Comparison of ENCODE assay signal across 10 cellular contexts in genomic region chrX:39759526-39760224, GRCh38.
DNase-seq lines count a peak whose midpoint lies in the region; ATAC-seq and TF ChIP-seq lines count a peak whose summit lies in the region.
"Had no signal": no experiment of that assay in that cellular context is flagged by ENCODE, and none has a peak within 500 bp of the region (broad histone marks: within the 10 kb centered on the region; RNA-seq: fewer than 3 reads in every experiment).

No MANE protein-coding gene starts in this region.

- intact Hi-C loops in MCF 10A (cut with micrococcal nuclease) (loop anchor here (10.0 kb wide), 1 partner anchor 195 kb away; no protein-coding TSS in a partner anchor), left lung (cut with DNase I) (no loop called here), upper lobe of right lung (cut with DNase I) (no loop called here)
- intact Hi-C loops in naive thymus-derived CD4-positive, alpha-beta T cell (cut with micrococcal nuclease) = no loop called here

- no TSS peak for BruUV-seq in MCF 10A (replicated peaks; lab: Mats Ljungman, UMichigan)

- CTCF ChIA-PET in MCF 10A (lab: Yijun Ruan, JAX) = interaction anchor here (1.2 kb wide), 1 partner anchor 29 kb away, joined by 3 read pairs; no protein-coding TSS in a partner anchor
- CTCF ChIA-PET in naive thymus-derived CD4-positive, alpha-beta T cell (lab: Charles Lee) = no interaction called here

- H3K27ac ChIP-seq in left lung (peak overlapping the region in 1 of 2 donors; percentile 19), upper lobe of right lung (peak overlapping the region; percentile 36)
- no peak overlapping the region for H3K27ac ChIP-seq in naive thymus-derived CD4-positive, alpha-beta T cell (ENCODE audit: low read depth, low read length)
- H3K27ac ChIP-seq: C4-2B had no signal

- H3K9me3 ChIP-seq in left lung = no peaks in the 10 kb centered on the region
- no peaks in the 10 kb centered on the region for H3K9me3 ChIP-seq in upper lobe of right lung
- no peaks in the 10 kb centered on the region for H3K9me3 ChIP-seq in naive thymus-derived CD4-positive, alpha-beta T cell (ENCODE audit: control insufficient read depth in 2 of 3, low read length in 3 of 3)

- DNase-seq in NCI-H510A treated with DMSO at 0.1 percent for 48 hours (lab: John Stamatoyannopoulos, UW) (peak; percentile 20), NCI-H510A (lab: John Stamatoyannopoulos, UW) (no peak), MCF 10A (ENCODE audit: unreplicated experiment) (peak; percentile 29), left lung (no peak), upper lobe of right lung (peak; percentile 66), ureter (ENCODE audit: low spot score) (no peak)
- no peak for DNase-seq in naive thymus-derived CD4-positive, alpha-beta T cell
- DNase-seq: activated T-cell treated with anti-CD3 and anti-CD28 coated beads for 4 hours had no signal

- TF ChIP-seq CTCF in MCF 10A (IDR thresholded peaks at IDR 0.05; ENCODE audit: unreplicated experiment) (no peak), left lung (IDR thresholded peaks at IDR 0.05) (no peak), upper lobe of right lung (IDR thresholded peaks at IDR 0.05) (no peak)

- H3K27me3 Mint-ChIP-seq in MCF 10A (ENCODE audit: insufficient read depth, unreplicated experiment) = peaks cover 22% of the 10 kb centered on the region
- H3K27me3 Mint-ChIP-seq in naive thymus-derived CD4-positive, alpha-beta T cell = no peaks in the 10 kb centered on the region

- H3K4me3 Mint-ChIP-seq in MCF 10A (ENCODE audit: unreplicated experiment) = no peak overlapping the region
- no peak overlapping the region for H3K4me3 Mint-ChIP-seq in naive thymus-derived CD4-positive, alpha-beta T cell

- H3K27ac Mint-ChIP-seq in MCF 10A (ENCODE audit: low read depth, unreplicated experiment) = peak overlapping the region; percentile 70
- H3K27ac Mint-ChIP-seq in naive thymus-derived CD4-positive, alpha-beta T cell = no peak overlapping the region

- H3K36me3 ChIP-seq in left lung = no peaks in the 10 kb centered on the region
- no peaks in the 10 kb centered on the region for H3K36me3 ChIP-seq in upper lobe of right lung
- H3K36me3 ChIP-seq in naive thymus-derived CD4-positive, alpha-beta T cell (ENCODE audit: control insufficient read depth in 2 of 3, insufficient read depth in 3 of 3, low read length in 3 of 3) = no peaks in the 10 kb centered on the region

- POLR2A ChIA-PET in MCF 10A (lab: Yijun Ruan, JAX) = interaction anchor here (0.7 to 1.0 kb wide), 3 partner anchors 21 to 54 kb away, joined by 3 read pairs; no protein-coding TSS in a partner anchor
- POLR2A ChIA-PET in naive thymus-derived CD4-positive, alpha-beta T cell (lab: Charles Lee) = interaction anchor here (1.2 kb wide), 1 partner anchor 15 kb away, joined by 3 read pairs; no protein-coding TSS in a partner anchor

- peaks cover 7% of the 10 kb centered on the region for H3K4me1 Mint-ChIP-seq in MCF 10A (ENCODE audit: insufficient read depth, unreplicated experiment)
- H3K4me1 Mint-ChIP-seq in naive thymus-derived CD4-positive, alpha-beta T cell = peaks cover 0 to 9% (median 0%) of the 10 kb centered on the region in 7 donors

- H3K27me3 ChIP-seq in left lung = no peaks in the 10 kb centered on the region
- H3K27me3 ChIP-seq in upper lobe of right lung = no peaks in the 10 kb centered on the region
- no peaks in the 10 kb centered on the region for H3K27me3 ChIP-seq in naive thymus-derived CD4-positive, alpha-beta T cell (ENCODE audit: control insufficient read depth in 2 of 2, insufficient read depth in 2 of 2, low read length in 2 of 2)

- H3K4me3 ChIP-seq in left lung = no peak overlapping the region
- H3K4me3 ChIP-seq in upper lobe of right lung = no peak overlapping the region
- no peak overlapping the region for H3K4me3 ChIP-seq in naive thymus-derived CD4-positive, alpha-beta T cell (ENCODE audit: low read length)

- no peaks in the 10 kb centered on the region for H3K9me3 Mint-ChIP-seq in MCF 10A (ENCODE audit: unreplicated experiment)
- H3K9me3 Mint-ChIP-seq in naive thymus-derived CD4-positive, alpha-beta T cell = no peaks in the 10 kb centered on the region

- H3K36me3 Mint-ChIP-seq in MCF 10A (ENCODE audit: insufficient read depth, unreplicated experiment) = peaks cover 6% of the 10 kb centered on the region
- H3K36me3 Mint-ChIP-seq in naive thymus-derived CD4-positive, alpha-beta T cell = no peaks in the 10 kb centered on the region

- H3K4me1 ChIP-seq in left lung (no peaks in the 10 kb centered on the region), upper lobe of right lung (peaks cover 2% of the 10 kb centered on the region)
- no peaks in the 10 kb centered on the region for H3K4me1 ChIP-seq in naive thymus-derived CD4-positive, alpha-beta T cell (ENCODE audit: control insufficient read depth in 2 of 2, insufficient read depth in 2 of 2, low read length in 2 of 2)

- peak; percentile 58 for ATAC-seq in left lung
- ATAC-seq in upper lobe of right lung = peak; percentile 77
- no peak for ATAC-seq in GM18907 (IDR thresholded peaks at IDR 0.05; ENCODE audit: unreplicated experiment)
- no peak for ATAC-seq in naive thymus-derived CD4-positive, alpha-beta T cell

Comparison
In these comparisons a context has a peak if more than half of its experiments do, and no peak if none do; other contexts are left out.
1. DNase-seq: peak in NCI-H510A treated with DMSO at 0.1 percent for 48 hours (single experiment), MCF 10A (single experiment) and upper lobe of right lung (single experiment); none in NCI-H510A (single experiment), left lung (0 of 2), ureter (single experiment) and naive thymus-derived CD4-positive, alpha-beta T cell (0 of 9).
2. ATAC-seq: peak in left lung (single experiment) and upper lobe of right lung (single experiment); none in GM18907 (single experiment) and naive thymus-derived CD4-positive, alpha-beta T cell (single experiment).